8 cellular contexts compared by ENCODE assay signal in the genomic region with DNA sequence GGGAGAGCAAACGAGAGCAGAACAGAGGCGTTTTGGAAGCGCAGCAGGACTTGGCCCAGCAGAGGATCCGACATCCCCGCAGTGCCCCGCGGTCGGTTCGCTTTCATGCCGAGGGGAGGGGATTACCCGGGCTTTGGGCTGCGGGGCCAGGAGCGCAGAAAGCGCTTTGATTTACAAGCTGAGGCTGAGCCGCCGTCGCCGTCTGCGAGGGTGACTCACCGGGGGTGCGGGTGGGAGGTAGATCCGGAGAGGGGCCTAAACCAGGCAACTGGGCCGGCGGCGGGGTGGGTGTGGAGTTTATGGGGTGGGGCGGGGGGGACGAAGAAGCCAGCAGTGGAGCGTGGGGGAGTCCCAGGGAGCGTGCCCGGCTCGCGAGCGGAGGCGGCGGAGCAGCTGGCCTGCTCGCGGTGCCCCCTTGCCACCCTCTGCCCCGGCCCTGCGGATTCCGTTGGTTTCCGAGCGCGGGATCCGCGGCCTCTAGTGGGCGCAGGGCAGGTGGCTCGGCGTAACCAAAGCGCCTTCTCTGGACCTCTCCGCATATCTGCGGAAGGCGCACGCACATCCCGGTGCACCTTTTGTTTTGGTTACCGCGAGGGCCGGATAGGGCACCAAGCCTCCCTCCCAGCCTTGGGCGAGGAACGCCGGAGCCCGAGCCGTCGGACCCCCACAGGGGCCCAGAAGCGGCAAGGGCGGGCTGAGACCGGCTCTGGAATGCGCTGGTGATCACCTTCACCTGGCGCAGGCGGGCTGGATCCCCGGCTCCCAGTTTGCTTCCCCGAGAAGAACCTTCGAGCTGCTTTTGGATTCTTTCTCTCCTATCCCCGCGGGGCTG. TPM values are rescaled to one million over a fixed set of nuclear protein-coding genes. Genes with fewer than 3 reads are reported as not detected.
DNase-seq lines count a peak whose midpoint lies in the region; ATAC-seq and TF ChIP-seq lines count a peak whose summit lies in the region.

No MANE protein-coding gene starts in this region.

- H3K4me3 ChIP-seq in HUES64 (ENCODE audit: low read length): peak overlapping the region; percentile 88
- peak overlapping the region; percentile 58 for H3K4me3 ChIP-seq in colonic mucosa
- H3K4me3 ChIP-seq in liver (ENCODE audit: low read depth in 1 of 3, low read length in 3 of 3): peak overlapping the region; percentile 47 to 85 (median 79)

- TF ChIP-seq RAD21 in liver (IDR thresholded peaks at IDR 0.05): peak in 1 of 2 donors; percentile 52

- ATAC-seq in GM21381 (IDR thresholded peaks at IDR 0.05; ENCODE audit: unreplicated experiment): no peak

- H3K9ac ChIP-seq in HUES64 (ENCODE audit: low read depth, low read length) (peak overlapping the region; percentile 70), colonic mucosa (ENCODE audit: low read depth in 2 of 2, low read length in 2 of 2) (no peak overlapping the region), liver (ENCODE audit: low read depth in 1 of 2, low read length in 2 of 2) (no peak overlapping the region)

- H3K9me3 ChIP-seq in HUES64 (ENCODE audit: insufficient read depth, low read depth, low read length): no peaks in the 10 kb centered on the region
- no peaks in the 10 kb centered on the region for H3K9me3 ChIP-seq in colonic mucosa
- no peaks in the 10 kb centered on the region for H3K9me3 ChIP-seq in liver (ENCODE audit: control insufficient read depth in 4 of 4, low read length in 3 of 4)

- H3K27ac ChIP-seq in HUES64 (ENCODE audit: low read depth, low read length) (peak overlapping the region; percentile 57; the same call in 1 of the 2 replicates), colonic mucosa (no peak overlapping the region), liver (ENCODE audit: low read depth in 1 of 2, low read length in 2 of 2) (no peak overlapping the region)

- peak; percentile 17 for DNase-seq in DMS153 treated with DMSO at 0.1 percent for 48 hours (lab: John Stamatoyannopoulos, UW; ENCODE audit: unreplicated experiment)
- DNase-seq in activated CD4-positive, CD25-positive, alpha-beta regulatory T cell treated with anti-CD3 and anti-CD28 coated beads, Interleukin-2, amount 50 U/mL, for 72 hours: peak; percentile 41
- peak; percentile 24 for DNase-seq in colonic mucosa
- DNase-seq in stimulated activated CD8-positive, alpha-beta memory T cell treated with anti-CD3 and anti-CD28 coated beads, Interleukin-15, amount 100 ng/mL, for 1 hour (ENCODE audit: low read depth): peak; percentile 27
- no peak for DNase-seq in NCI-H1694 treated with DMSO at 0.1 percent for 48 hours (lab: John Stamatoyannopoulos, UW)

- H3K4me1 ChIP-seq in HUES64 (ENCODE audit: insufficient read depth, low read length): peaks cover 21% of the 10 kb centered on the region
- H3K4me1 ChIP-seq in colonic mucosa: peaks cover 7% of the 10 kb centered on the region
- H3K4me1 ChIP-seq in liver (ENCODE audit: control insufficient read depth in 4 of 4, insufficient read depth in 4 of 4, low read length in 3 of 4): peaks cover 12 to 28% (median 20%) of the 10 kb centered on the region in 4 donors

- under 1% methylated on average over 74 of the region's 74 CpGs for WGBS in HUES64
- 9% methylated on average over 74 of the region's 74 CpGs for WGBS in liver

- H3K36me3 ChIP-seq in HUES64 (ENCODE audit: insufficient read depth, low read length): peaks cover 37% of the 10 kb centered on the region
- H3K36me3 ChIP-seq in colonic mucosa: no peaks in the 10 kb centered on the region
- H3K36me3 ChIP-seq in liver (ENCODE audit: control insufficient read depth in 4 of 4, insufficient read depth in 3 of 4, low read depth in 1 of 4, low read length in 3 of 4): no peaks in the 10 kb centered on the region

- intact Hi-C loops in colonic mucosa (cut with DNase I): loop anchor here (10.0 kb wide), 1 partner anchor 303 kb away; no protein-coding TSS in a partner anchor

- TF ChIP-seq CTCF in colonic mucosa (IDR thresholded peaks at IDR 0.05) (no peak), liver (IDR thresholded peaks at IDR 0.05; ENCODE audit: low read depth, low read length, missing input control) (peak; percentile 11)

- H3K27me3 ChIP-seq in HUES64 (ENCODE audit: insufficient read depth, low read length): no peaks in the 10 kb centered on the region
- peaks cover 54% of the 10 kb centered on the region for H3K27me3 ChIP-seq in colonic mucosa
- peaks cover 0 to 2% (median 0%) of the 10 kb centered on the region in 4 donors for H3K27me3 ChIP-seq in liver (ENCODE audit: control insufficient read depth in 4 of 4, insufficient read depth in 4 of 4, low read length in 3 of 4)

TF ChIP-seq in liver, 16 proteins besides CTCF, POLR2A, EP300 and RAD21:
- TF ChIP-seq YY1 (IDR thresholded peaks at IDR 0.05): no peak

RNA-seq across cellular contexts. Expression of a gene that starts 2.6 kb away (rescaled TPM):
- 10.6 TPM for polyA plus RNA-seq in HUES64 (2013, experiment 1 of 2)
- 11.2 TPM for polyA plus RNA-seq in HUES64 (2013, experiment 2 of 2)
- under 1 TPM; 0.15 to 0.27 TPM for total RNA-seq in colonic mucosa
- under 1 TPM; 0.17 to 0.93 TPM for total RNA-seq in liver
- polyA plus RNA-seq in liver: under 1 TPM; 0.08 TPM

RNA-seq across cellular contexts. Expression of a gene that starts 13.0 kb away (rescaled TPM):
- 37.0 TPM for polyA plus RNA-seq in HUES64 (2013, experiment 1 of 2)
- 45.8 TPM for polyA plus RNA-seq in HUES64 (2013, experiment 2 of 2)
- total RNA-seq in colonic mucosa: 10 to 100 TPM; 14.5 to 15.4 TPM
- total RNA-seq in liver: 10 to 100 TPM; 13.8 to 18.5 TPM
- 10 to 100 TPM in 1 of 2 donors, 1 to 10 TPM in 1; 8.9 to 15.5 TPM for polyA plus RNA-seq in liver
